Comparison of ENCODE assay signal across 8 cellular contexts in the genomic region with DNA sequence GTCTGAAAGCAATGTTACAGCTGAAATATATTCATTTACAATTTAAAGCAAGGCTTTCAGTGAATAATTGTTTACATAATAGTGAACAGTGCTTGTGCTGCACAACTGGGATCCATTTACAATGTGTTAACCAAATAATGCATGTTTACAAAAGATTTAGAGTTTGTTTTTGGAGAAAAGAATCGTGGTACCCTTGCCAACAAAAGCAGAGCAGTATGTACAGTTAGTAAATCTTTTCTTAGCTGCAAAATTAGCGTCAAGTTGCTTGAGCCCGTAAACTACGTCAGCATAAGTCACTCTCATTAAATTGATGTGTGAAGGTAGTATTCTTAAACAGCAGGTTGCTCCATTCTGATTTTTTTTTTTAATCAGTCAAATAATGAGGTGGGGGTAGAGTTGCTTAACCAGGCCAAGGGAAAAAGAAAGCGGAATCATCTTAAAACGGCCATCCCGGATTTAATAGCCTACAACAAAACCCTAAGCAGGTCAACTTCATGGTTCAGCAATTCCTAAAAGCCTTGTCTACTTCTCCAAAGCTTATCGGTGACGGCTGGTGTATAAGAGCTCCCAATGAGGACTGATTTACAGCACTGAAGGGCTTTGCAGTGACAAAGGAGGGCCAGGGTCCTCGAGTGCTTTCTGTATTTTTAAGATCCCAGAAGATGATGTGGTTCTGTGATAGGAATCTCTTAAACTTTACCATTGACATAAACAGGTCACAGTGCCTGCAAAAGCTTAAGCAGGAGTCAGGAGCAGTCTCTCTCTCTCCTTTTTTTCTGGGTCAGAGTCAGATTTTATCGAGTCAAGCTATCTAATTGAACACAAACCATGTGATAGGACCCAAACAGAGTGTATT.
DNase-seq lines count a peak whose midpoint lies in the region; ATAC-seq and FAIRE-seq lines count a peak whose summit lies in the region.

No MANE protein-coding gene starts in this region.

- WGBS in HUES64, result 77% methylated on average over 11 of the region's 11 CpGs

- H3K4me1 Mint-ChIP-seq in natural killer cell treated with Interleukin-12 subunit alpha and Interleukin-12 subunit beta and Interleukin-15 and Interleukin-18, amount 100 ng/mL, for 72 hours (ENCODE audit: low read depth in 2 of 2), result peaks cover 6 to 20% of the 10 kb centered on the region in 2 donors
- H3K4me1 Mint-ChIP-seq in activated T-cell treated with anti-CD3 and anti-CD28 coated beads, Interleukin-2, amount 50 U/mL, for 72 hours (ENCODE audit: low read depth), result peaks cover 7% of the 10 kb centered on the region

- peak overlapping the region; percentile 51; the same call in 1 of the 2 replicates for H3K9ac ChIP-seq in HUES64 (ENCODE audit: low read depth, low read length)
- H3K9ac ChIP-seq in skeletal muscle satellite cell (ENCODE audit: low read depth, low read length), result peak overlapping the region; percentile 79

- no peak overlapping the region for H3K27ac Mint-ChIP-seq in natural killer cell treated with Interleukin-12 subunit alpha and Interleukin-12 subunit beta and Interleukin-15 and Interleukin-18, amount 100 ng/mL, for 72 hours
- no peak overlapping the region for H3K27ac Mint-ChIP-seq in activated T-cell treated with anti-CD3 and anti-CD28 coated beads, Interleukin-2, amount 50 U/mL, for 72 hours

- no peak for ATAC-seq in GM19395 (IDR thresholded peaks at IDR 0.05; ENCODE audit: unreplicated experiment)
- no peak for ATAC-seq in natural killer cell treated with Interleukin-12 subunit alpha and Interleukin-12 subunit beta and Interleukin-15 and Interleukin-18, amount 100 ng/mL, for 72 hours
- no peak for ATAC-seq in GM19023 (IDR thresholded peaks at IDR 0.05; ENCODE audit: unreplicated experiment)
- ATAC-seq in activated T-cell treated with anti-CD3 and anti-CD28 coated beads, Interleukin-2, amount 50 U/mL, for 72 hours (replicated peaks in 1 of 2), result no peak

- peak overlapping the region; percentile 50 for H3K27ac ChIP-seq in HUES64 (ENCODE audit: low read depth, low read length)

- H3K4me1 ChIP-seq in HUES64 (ENCODE audit: insufficient read depth, low read length), result peaks cover 65% of the 10 kb centered on the region
- H3K4me1 ChIP-seq in skeletal muscle satellite cell (ENCODE audit: control insufficient read depth, insufficient read depth, low read length), result peaks cover 48% of the 10 kb centered on the region

- FAIRE-seq in RCC 7860 (lab: Jason Lieb, UNC), result no peak

- no peaks in the 10 kb centered on the region for H3K36me3 Mint-ChIP-seq in natural killer cell treated with Interleukin-12 subunit alpha and Interleukin-12 subunit beta and Interleukin-15 and Interleukin-18, amount 100 ng/mL, for 72 hours
- H3K36me3 Mint-ChIP-seq in activated T-cell treated with anti-CD3 and anti-CD28 coated beads, Interleukin-2, amount 50 U/mL, for 72 hours (ENCODE audit: insufficient read depth in 2 of 2), result no peaks in the 10 kb centered on the region

- H3K27me3 ChIP-seq in HUES64 (ENCODE audit: insufficient read depth, low read length), result no peaks in the 10 kb centered on the region
- H3K27me3 ChIP-seq in skeletal muscle satellite cell (ENCODE audit: control insufficient read depth, insufficient read depth, low read length), result no peaks in the 10 kb centered on the region

- H3K4me2 ChIP-seq in skeletal muscle satellite cell (ENCODE audit: low read length), result peak overlapping the region; percentile 75

- H3K9me3 ChIP-seq in HUES64 (ENCODE audit: insufficient read depth, low read depth, low read length), result no peaks in the 10 kb centered on the region
- no peaks in the 10 kb centered on the region for H3K9me3 ChIP-seq in skeletal muscle satellite cell (replicated peaks; ENCODE audit: low read length)

- no peaks in the 10 kb centered on the region for H3K9me3 Mint-ChIP-seq in natural killer cell treated with Interleukin-12 subunit alpha and Interleukin-12 subunit beta and Interleukin-15 and Interleukin-18, amount 100 ng/mL, for 72 hours
- peaks cover 0 to 2% of the 10 kb centered on the region in 2 donors for H3K9me3 Mint-ChIP-seq in activated T-cell treated with anti-CD3 and anti-CD28 coated beads, Interleukin-2, amount 50 U/mL, for 72 hours

- no peaks in the 10 kb centered on the region for H3K36me3 ChIP-seq in HUES64 (ENCODE audit: insufficient read depth, low read length)
- no peaks in the 10 kb centered on the region for H3K36me3 ChIP-seq in skeletal muscle satellite cell (ENCODE audit: insufficient read depth, low read length)

- DNase-seq in RCC 7860 (ENCODE audit: low spot score) (peak; percentile 46), fibroblast of peridontal ligament (ENCODE audit: extremely low read depth) (peak; percentile 46)
- DNase-seq in natural killer cell treated with Interleukin-12 subunit alpha and Interleukin-12 subunit beta and Interleukin-15 and Interleukin-18, amount 100 ng/mL, for 72 hours (ENCODE audit: low spot score), result no peak
- DNase-seq in activated T-cell treated with anti-CD3 and anti-CD28 coated beads, Interleukin-2, amount 50 U/mL, for 72 hours, result no peak

- H3K4me3 Mint-ChIP-seq in natural killer cell treated with Interleukin-12 subunit alpha and Interleukin-12 subunit beta and Interleukin-15 and Interleukin-18, amount 100 ng/mL, for 72 hours, result no peak overlapping the region
- H3K4me3 Mint-ChIP-seq in activated T-cell treated with anti-CD3 and anti-CD28 coated beads, Interleukin-2, amount 50 U/mL, for 72 hours, result no peak overlapping the region

- no peak overlapping the region for H3K4me3 ChIP-seq in HUES64 (ENCODE audit: low read length)
- peak overlapping the region; percentile 27 for H3K4me3 ChIP-seq in skeletal muscle satellite cell (ENCODE audit: low read length)

- peaks cover 0 to 6% of the 10 kb centered on the region in 2 donors for H3K27me3 Mint-ChIP-seq in natural killer cell treated with Interleukin-12 subunit alpha and Interleukin-12 subunit beta and Interleukin-15 and Interleukin-18, amount 100 ng/mL, for 72 hours
- no peaks in the 10 kb centered on the region for H3K27me3 Mint-ChIP-seq in activated T-cell treated with anti-CD3 and anti-CD28 coated beads, Interleukin-2, amount 50 U/mL, for 72 hours (ENCODE audit: low read depth)

Comparison
In these comparisons a context has a peak if more than half of its experiments do, and no peak if none do; other contexts are left out.
1. DNase-seq: peak in RCC 7860 (single experiment) and fibroblast of peridontal ligament (single experiment); none in natural killer cell treated with Interleukin-12 subunit alpha and Interleukin-12 subunit beta and Interleukin-15 and Interleukin-18, amount 100 ng/mL, for 72 hours (single experiment) and activated T-cell treated with anti-CD3 and anti-CD28 coated beads, Interleukin-2, amount 50 U/mL, for 72 hours (0 of 2).